ENCODE assay signal across 2 cellular contexts in the genomic region with DNA sequence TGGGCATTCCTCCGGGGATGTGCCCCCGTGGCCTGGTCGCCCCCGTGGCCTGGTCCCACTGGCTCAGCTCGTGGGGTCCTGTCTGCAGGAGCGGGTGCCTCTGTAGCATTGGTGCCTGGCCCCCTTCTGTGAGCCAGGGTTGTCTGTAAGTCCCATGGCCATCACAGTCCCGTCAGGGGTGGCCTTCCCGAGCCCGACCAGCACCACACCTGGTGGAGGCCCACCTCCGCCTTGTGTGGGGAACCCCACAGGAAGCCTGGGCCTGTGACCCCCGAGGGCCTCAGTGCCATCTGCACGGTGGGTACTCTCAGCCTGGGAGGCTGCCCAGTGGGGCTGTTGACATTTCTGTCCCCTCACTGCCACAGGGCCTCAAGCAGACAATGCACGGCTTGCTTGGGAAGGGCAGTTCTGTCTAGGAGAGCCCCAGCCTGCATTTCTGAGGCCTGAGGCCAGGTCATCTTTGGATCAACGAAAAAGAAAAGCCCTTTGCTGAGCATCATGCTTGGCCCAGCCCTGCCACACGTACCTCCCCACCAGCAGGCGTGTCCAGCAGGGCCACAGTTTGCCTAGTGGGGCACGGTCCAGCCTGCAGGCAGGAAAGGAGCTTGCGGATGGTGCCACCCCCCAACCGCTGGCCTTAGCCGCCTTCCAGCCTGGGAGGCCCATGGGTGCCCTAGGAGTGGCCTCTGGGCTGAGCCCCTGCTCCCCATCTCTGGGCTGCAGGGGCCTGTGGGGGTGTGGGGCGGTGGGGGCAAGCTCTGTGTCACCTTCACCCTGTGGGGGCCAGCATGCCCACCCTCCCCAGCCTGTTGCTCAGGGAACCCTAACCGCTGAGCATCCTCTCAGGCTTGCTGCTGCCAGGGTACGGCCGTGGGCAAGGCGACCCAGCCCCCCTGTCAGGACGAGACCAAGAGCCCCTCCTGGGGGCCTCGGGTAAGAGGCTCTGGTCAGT.
TF ChIP-seq lines count a peak whose summit lies in the region.

No MANE protein-coding gene starts in this region.

TF ChIP-seq in IMR-90, 13 proteins besides CTCF, POLR2A, EP300 and RAD21:
- TF ChIP-seq USF2 (IDR thresholded peaks at IDR 0.05; ENCODE audit: low read depth, low read length) (no peak), MAZ (IDR thresholded peaks at IDR 0.05; ENCODE audit: borderline replicate concordance, low read depth, low read length) (no peak), RCOR1 (IDR thresholded peaks at IDR 0.05; ENCODE audit: insufficient replicate concordance, low read length) (no peak), BHLHE40 (IDR thresholded peaks at IDR 0.05; ENCODE audit: low read depth, low read length) (no peak), MXI1 (IDR thresholded peaks at IDR 0.05; ENCODE audit: borderline replicate concordance, low read depth, low read length) (no peak), RFX5 (IDR thresholded peaks at IDR 0.05; ENCODE audit: low read depth, low read length) (no peak)
- TF ChIP-seq, protein P1, sequence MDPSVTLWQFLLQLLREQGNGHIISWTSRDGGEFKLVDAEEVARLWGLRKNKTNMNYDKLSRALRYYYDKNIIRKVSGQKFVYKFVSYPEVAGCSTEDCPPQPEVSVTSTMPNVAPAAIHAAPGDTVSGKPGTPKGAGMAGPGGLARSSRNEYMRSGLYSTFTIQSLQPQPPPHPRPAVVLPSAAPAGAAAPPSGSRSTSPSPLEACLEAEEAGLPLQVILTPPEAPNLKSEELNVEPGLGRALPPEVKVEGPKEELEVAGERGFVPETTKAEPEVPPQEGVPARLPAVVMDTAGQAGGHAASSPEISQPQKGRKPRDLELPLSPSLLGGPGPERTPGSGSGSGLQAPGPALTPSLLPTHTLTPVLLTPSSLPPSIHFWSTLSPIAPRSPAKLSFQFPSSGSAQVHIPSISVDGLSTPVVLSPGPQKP (IDR thresholded peaks at IDR 0.05; ENCODE audit: borderline replicate concordance, low read depth, low read length), result no peak

TF ChIP-seq in WTC11, 78 proteins besides CTCF, POLR2A, EP300 and RAD21 (continued from another document):
- TF ChIP-seq NR3C1 (CRISPR knock-in tag; conservative IDR thresholded peaks at IDR 0.05; ENCODE audit: low read depth) (no peak), USF1 (CRISPR knock-in tag; IDR thresholded peaks at IDR 0.05) (no peak), NFE2L1 (CRISPR knock-in tag; IDR thresholded peaks at IDR 0.05) (no peak), CREB1 (CRISPR knock-in tag; IDR thresholded peaks at IDR 0.05) (no peak), TEAD4 (CRISPR knock-in tag; IDR thresholded peaks at IDR 0.05) (no peak), FOXK1 (CRISPR knock-in tag; IDR thresholded peaks at IDR 0.05) (no peak), MAX (CRISPR knock-in tag; IDR thresholded peaks at IDR 0.05) (no peak), EMX1 (CRISPR knock-in tag; IDR thresholded peaks at IDR 0.05) (no peak), RORB (CRISPR knock-in tag; IDR thresholded peaks at IDR 0.05) (no peak), GRHL2 (CRISPR knock-in tag; IDR thresholded peaks at IDR 0.05; ENCODE audit: insufficient replicate concordance, severe bottlenecking) (no peak)
- TF ChIP-seq, protein P2, sequence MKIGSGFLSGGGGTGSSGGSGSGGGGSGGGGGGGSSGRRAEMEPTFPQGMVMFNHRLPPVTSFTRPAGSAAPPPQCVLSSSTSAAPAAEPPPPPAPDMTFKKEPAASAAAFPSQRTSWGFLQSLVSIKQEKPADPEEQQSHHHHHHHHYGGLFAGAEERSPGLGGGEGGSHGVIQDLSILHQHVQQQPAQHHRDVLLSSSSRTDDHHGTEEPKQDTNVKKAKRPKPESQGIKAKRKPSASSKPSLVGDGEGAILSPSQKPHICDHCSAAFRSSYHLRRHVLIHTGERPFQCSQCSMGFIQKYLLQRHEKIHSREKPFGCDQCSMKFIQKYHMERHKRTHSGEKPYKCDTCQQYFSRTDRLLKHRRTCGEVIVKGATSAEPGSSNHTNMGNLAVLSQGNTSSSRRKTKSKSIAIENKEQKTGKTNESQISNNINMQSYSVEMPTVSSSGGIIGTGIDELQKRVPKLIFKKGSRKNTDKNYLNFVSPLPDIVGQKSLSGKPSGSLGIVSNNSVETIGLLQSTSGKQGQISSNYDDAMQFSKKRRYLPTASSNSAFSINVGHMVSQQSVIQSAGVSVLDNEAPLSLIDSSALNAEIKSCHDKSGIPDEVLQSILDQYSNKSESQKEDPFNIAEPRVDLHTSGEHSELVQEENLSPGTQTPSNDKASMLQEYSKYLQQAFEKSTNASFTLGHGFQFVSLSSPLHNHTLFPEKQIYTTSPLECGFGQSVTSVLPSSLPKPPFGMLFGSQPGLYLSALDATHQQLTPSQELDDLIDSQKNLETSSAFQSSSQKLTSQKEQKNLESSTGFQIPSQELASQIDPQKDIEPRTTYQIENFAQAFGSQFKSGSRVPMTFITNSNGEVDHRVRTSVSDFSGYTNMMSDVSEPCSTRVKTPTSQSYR (CRISPR knock-in tag; IDR thresholded peaks at IDR 0.05), result no peak
